6 cellular contexts compared by ENCODE assay signal in the genomic region with DNA sequence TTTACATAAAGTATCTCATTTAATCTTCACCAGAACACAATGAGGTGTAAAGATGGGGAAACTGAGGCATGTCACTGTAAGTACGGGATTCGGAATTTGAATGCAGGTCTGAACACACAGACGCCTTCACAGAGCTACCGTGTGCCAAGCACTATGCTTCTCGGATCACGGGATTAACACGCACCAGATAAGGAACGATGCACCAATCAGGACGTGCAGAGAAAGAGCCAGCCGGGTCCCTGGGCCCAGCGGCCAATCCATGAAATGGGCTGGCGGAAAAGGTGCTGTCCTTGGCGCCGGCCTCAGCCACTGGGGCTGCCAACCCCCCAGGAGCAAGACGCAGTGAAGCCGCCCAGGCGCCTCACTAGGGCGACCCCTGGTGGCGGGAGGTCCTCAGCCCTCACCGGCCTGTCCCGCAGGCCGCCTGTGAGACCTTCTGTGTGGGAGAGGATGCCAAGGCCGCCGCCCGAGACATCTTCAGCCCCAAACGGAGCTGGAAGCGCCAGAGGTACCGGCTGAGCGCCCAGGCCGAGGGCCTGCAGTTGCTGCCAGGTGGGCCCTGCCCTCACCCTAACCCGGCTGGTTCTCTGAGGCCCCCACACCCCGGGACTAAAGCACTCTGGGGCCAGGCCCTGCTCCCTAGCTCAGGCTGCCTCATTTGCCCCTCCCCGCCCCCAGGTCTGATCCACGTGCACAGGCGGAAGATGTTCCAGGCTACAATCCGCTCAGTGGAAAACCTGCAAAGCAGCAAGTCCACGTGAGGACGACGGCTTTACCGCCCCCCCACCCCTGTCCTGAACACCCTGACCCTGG. TPM values are rescaled to one million over a fixed set of nuclear protein-coding genes. Genes with fewer than 3 reads are reported as not detected.
DNase-seq lines count a peak whose midpoint lies in the region; ATAC-seq and TF ChIP-seq lines count a peak whose summit lies in the region.

No MANE protein-coding gene starts in this region.

- H3K27ac ChIP-seq in right atrium auricular region, result peak overlapping the region in 1 of 2 donors; percentile 14

- H3K9me3 ChIP-seq in Caco-2, result no peaks in the 10 kb centered on the region
- no peaks in the 10 kb centered on the region for H3K9me3 ChIP-seq in right atrium auricular region

- no TSS peak for BruUV-seq in Caco-2 (replicated peaks; lab: Mats Ljungman, UMichigan)

- no peaks in the 10 kb centered on the region for H3K36me3 Mint-ChIP-seq in Caco-2 (ENCODE audit: insufficient read depth, unreplicated experiment)

- H3K27me3 Mint-ChIP-seq in Caco-2 (ENCODE audit: insufficient read depth, unreplicated experiment), result peaks cover 3% of the 10 kb centered on the region

- peak; percentile 43 to 59 for TF ChIP-seq CTCF in Caco-2 (IDR thresholded peaks at IDR 0.05; ENCODE audit: insufficient read depth in 1 of 2, low read depth in 1 of 2, low read length in 1 of 2, severe bottlenecking in 1 of 2, unreplicated experiment in 1 of 2)
- peak; percentile 85 to 88 for TF ChIP-seq CTCF in right atrium auricular region (IDR thresholded peaks at IDR 0.05)

- POLR2A ChIA-PET in Caco-2 (lab: Charles Lee), result no interaction called here

- CTCF ChIA-PET in Caco-2 (lab: Charles Lee), result interaction anchor here (1.0 to 1.6 kb wide), 3 partner anchors 10 to 46 kb away, joined by 5 to 7 read pairs (median 7); no protein-coding TSS in a partner anchor

- H3K36me3 ChIP-seq in Caco-2 (ENCODE audit: control insufficient read depth, insufficient read depth, low read length) (no peaks in the 10 kb centered on the region), right atrium auricular region (no peaks in the 10 kb centered on the region)

- H3K27me3 ChIP-seq in Caco-2 (replicated peaks; ENCODE audit: control insufficient read depth, insufficient read depth, low read length) (no peaks in the 10 kb centered on the region), right atrium auricular region (no peaks in the 10 kb centered on the region)

- no peak overlapping the region for H3K4me3 ChIP-seq in Caco-2 (ENCODE audit: low read depth, low read length)
- peak overlapping the region in 1 of 2 donors; percentile 30 for H3K4me3 ChIP-seq in right atrium auricular region

- H3K4me3 Mint-ChIP-seq in Caco-2 (ENCODE audit: unreplicated experiment), result no peak overlapping the region

- ATAC-seq in HG03135 (IDR thresholded peaks at IDR 0.05; ENCODE audit: unreplicated experiment), result peak; percentile 57

- DNase-seq in Caco-2 (peak in 1 of 2 experiments; percentile 68), right atrium auricular region (ENCODE audit: low spot score) (peak; percentile 73), NCI-H526 treated with DMSO at 0.1 percent for 48 hours (lab: John Stamatoyannopoulos, UW) (no peak)
- DNase-seq in activated CD8-positive, alpha-beta memory T cell treated with anti-CD3 and anti-CD28 coated beads for 4 hours (ENCODE audit: low read depth in 2 of 2), result peak; percentile 47 to 51
- peak; percentile 81 for DNase-seq in stimulated activated CD8-positive, alpha-beta memory T cell treated with anti-CD3 and anti-CD28 coated beads, Interleukin-15, amount 100 ng/mL, for 24 hours (ENCODE audit: low read depth)

- peaks cover 10% of the 10 kb centered on the region for H3K4me1 Mint-ChIP-seq in Caco-2 (ENCODE audit: low read depth, unreplicated experiment)

- H3K4me1 ChIP-seq in Caco-2 (peaks cover 23% of the 10 kb centered on the region), right atrium auricular region (peaks cover 0 to 48% of the 10 kb centered on the region in 2 donors)

- no peak overlapping the region for H3K27ac Mint-ChIP-seq in Caco-2 (ENCODE audit: unreplicated experiment)

- H3K9me3 Mint-ChIP-seq in Caco-2 (ENCODE audit: unreplicated experiment), result no peaks in the 10 kb centered on the region

- intact Hi-C loops in Caco-2 (cut with micrococcal nuclease; ENCODE audit: unreplicated experiment), result loop anchor here (2.0 kb wide), 1 partner anchor 46 kb away; no protein-coding TSS in a partner anchor

RNA-seq across cellular contexts. Expression of gene ATG9B, which starts 15.6 kb away (rescaled TPM):
- 4.3 and 4.8 TPM in 2 replicates for total RNA-seq in Caco-2 (2022)
- total RNA-seq in right atrium auricular region, result not detected

RNA-seq across cellular contexts. Expression of gene NOS3, which starts 17.9 kb away (rescaled TPM):
- total RNA-seq in Caco-2 (2022) (1.1 TPM in 1 of 2 replicates, not detected in the other), right atrium auricular region (10 to 100 TPM; 14.5 to 78.6 TPM)

RNA-seq across cellular contexts. Expression of gene ABCB8, which starts 19.5 kb away (rescaled TPM):
- 30.1 and 30.8 TPM in 2 replicates for total RNA-seq in Caco-2 (2022)
- total RNA-seq in right atrium auricular region, result 10 to 100 TPM; 11.9 to 20.6 TPM

RNA-seq across cellular contexts. Expression of gene KCNH2, which starts 30.6 kb away (rescaled TPM):
- 0.60 and 0.66 TPM in 2 replicates for total RNA-seq in Caco-2 (2022)
- total RNA-seq in right atrium auricular region, result 100 to 1,000 TPM; 119 to 128 TPM

RNA-seq across cellular contexts. Expression of gene ASIC3, which starts 39.6 kb away (rescaled TPM):
- 0.70 and 1.1 TPM in 2 replicates for total RNA-seq in Caco-2 (2022)
- 1 to 10 TPM; 1.1 to 1.2 TPM for total RNA-seq in right atrium auricular region
